In the genomic region with DNA sequence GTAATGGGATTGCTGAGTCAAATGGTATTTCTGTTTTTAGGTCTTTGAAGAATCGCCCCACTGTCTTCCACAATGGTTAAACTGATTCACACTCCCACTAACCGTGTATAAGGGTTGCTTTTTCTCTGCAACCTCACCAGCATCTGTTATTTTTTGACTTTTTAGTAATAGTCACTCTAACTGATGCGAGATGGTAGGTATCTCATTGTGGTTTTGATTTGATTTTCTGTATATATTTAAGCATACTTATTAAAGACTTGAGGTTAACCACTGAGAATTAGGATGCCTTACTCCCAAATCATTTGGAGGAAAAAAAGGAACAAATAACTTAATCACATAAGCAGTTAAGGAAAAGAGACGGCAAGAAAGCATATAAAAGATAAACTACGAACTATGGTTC, we compare ENCODE assay signal across 24 cellular contexts.
DNase-seq lines count a peak whose midpoint lies in the region; ATAC-seq, FAIRE-seq and TF ChIP-seq lines count a peak whose summit lies in the region.
"Had no signal": no experiment of that assay in that cellular context is flagged by ENCODE, and none has a peak within 500 bp of the region (broad histone marks: within the 10 kb centered on the region; RNA-seq: fewer than 3 reads in every experiment).

No MANE protein-coding gene starts in this region.

- no peak overlapping the region for H3K4me2 ChIP-seq in A549
- H3K4me2 ChIP-seq: PC-9 had no signal

- H3K4me3 ChIP-seq in A549 (no peak overlapping the region), fibroblast of villous mesenchyme (ENCODE audit: low read depth, low read length) (no peak overlapping the region)
- H3K4me3 ChIP-seq: MG63, PC-9, SJSA1 had no signal

- H3K27ac ChIP-seq in A549, result no peak overlapping the region
- H3K27ac ChIP-seq: C4-2B, PC-9, SJSA1 had no signal

- H3K4me3 Mint-ChIP-seq in activated T-helper 17 cell treated with anti-CD3 and anti-CD28 coated beads, Interleukin-2, amount 50 U/mL, for 72 hours, result no peak overlapping the region
- H3K4me3 Mint-ChIP-seq: B cell; CD8-positive, alpha-beta T cell had no signal

- H3K27me3 Mint-ChIP-seq in activated T-helper 17 cell treated with anti-CD3 and anti-CD28 coated beads, Interleukin-2, amount 50 U/mL, for 72 hours, result peaks cover 6% of the 10 kb centered on the region
- H3K27me3 Mint-ChIP-seq: B cell had no signal

- FAIRE-seq in A549 (lab: Jason Lieb, UNC), result peak; percentile 32
- FAIRE-seq: GM12892, GM19239 had no signal

- no peaks in the 10 kb centered on the region for H3K36me3 Mint-ChIP-seq in activated T-helper 17 cell treated with anti-CD3 and anti-CD28 coated beads, Interleukin-2, amount 50 U/mL, for 72 hours (ENCODE audit: low read depth)
- H3K36me3 Mint-ChIP-seq: CD8-positive, alpha-beta T cell had no signal

- no peak for TF ChIP-seq EP300 in A549 (IDR thresholded peaks at IDR 0.05)

- TF ChIP-seq RAD21 in A549 (conservative IDR thresholded peaks at IDR 0.05 in 1 of 2, IDR thresholded peaks at IDR 0.05 in 1 of 2), result no peak

- no peak overlapping the region for H3K27ac Mint-ChIP-seq in activated T-helper 17 cell treated with anti-CD3 and anti-CD28 coated beads, Interleukin-2, amount 50 U/mL, for 72 hours
- H3K27ac Mint-ChIP-seq: B cell; CD8-positive, alpha-beta T cell had no signal

- no peaks in the 10 kb centered on the region for H3K4me1 ChIP-seq in A549
- H3K4me1 ChIP-seq: Caco-2 had no signal

- TF ChIP-seq CTCF in A549 (IDR thresholded peaks at IDR 0.05) (no peak), fibroblast of villous mesenchyme (IDR thresholded peaks at IDR 0.05; ENCODE audit: insufficient read depth, low read depth, low read length) (no peak)

- CTCF ChIA-PET in A549 (lab: Yijun Ruan, JAX), result no interaction called here

- H3K4me1 Mint-ChIP-seq in activated T-helper 17 cell treated with anti-CD3 and anti-CD28 coated beads, Interleukin-2, amount 50 U/mL, for 72 hours, result peaks cover 8% of the 10 kb centered on the region
- H3K4me1 Mint-ChIP-seq: B cell had no signal

- DNase-seq in A549 (ENCODE audit: low read depth in 1 of 2, low spot score in 1 of 2) (no peak), EH (ENCODE audit: low read depth) (peak; percentile 25), fibroblast of villous mesenchyme (ENCODE audit: low read depth) (peak; percentile 67), T-helper 2 cell (no peak)
- DNase-seq in stimulated activated CD4-positive, alpha-beta T cell treated with anti-CD3 and anti-CD28 coated beads, Interleukin-15, amount 100 ng/mL, for 24 hours, result no peak
- DNase-seq: Caco-2; CD8-positive, alpha-beta T cell; DMS79; Karpas-422; MG63; NCI-H2029; NCI-H446 treated with DMSO at 0.1 percent for 48 hours; NCI-H526; NCI-H82; PC-9 had no signal

- peaks cover 5% of the 10 kb centered on the region for H3K9me3 Mint-ChIP-seq in activated T-helper 17 cell treated with anti-CD3 and anti-CD28 coated beads, Interleukin-2, amount 50 U/mL, for 72 hours
- H3K9me3 Mint-ChIP-seq: CD8-positive, alpha-beta T cell had no signal

- POLR2A ChIA-PET in A549 (lab: Yijun Ruan, JAX), result no interaction called here

- no peak for ATAC-seq in A549
- peak; percentile 25 for ATAC-seq in activated T-helper 17 cell treated with anti-CD3 and anti-CD28 coated beads, Interleukin-2, amount 50 U/mL, for 72 hours (replicated peaks)
- no peak for ATAC-seq in GM21381 (IDR thresholded peaks at IDR 0.05; ENCODE audit: unreplicated experiment)
- no peak for ATAC-seq in GM18520 (IDR thresholded peaks at IDR 0.05; ENCODE audit: unreplicated experiment)
- ATAC-seq: CD8-positive, alpha-beta T cell; Right ventricle myocardium inferior had no signal

- H3K9me3 ChIP-seq in A549, result no peaks in the 10 kb centered on the region
- H3K9me3 ChIP-seq: Caco-2, MG63, SJSA1 had no signal

- WGBS in A549 (ENCODE audit: missing lambda C conversion rate), result 70% methylated on average over 5 of the region's 5 CpGs

- TF ChIP-seq POLR2A in A549 (IDR thresholded peaks at IDR 0.05; ENCODE audit: low read length), result no peak

TF ChIP-seq in A549, 52 proteins besides CTCF, POLR2A, EP300 and RAD21:
- no peak for TF ChIP-seq ZFP36 (IDR thresholded peaks at IDR 0.05; ENCODE audit: borderline replicate concordance, partially characterized antibody)
- TF ChIP-seq, protein P1, sequence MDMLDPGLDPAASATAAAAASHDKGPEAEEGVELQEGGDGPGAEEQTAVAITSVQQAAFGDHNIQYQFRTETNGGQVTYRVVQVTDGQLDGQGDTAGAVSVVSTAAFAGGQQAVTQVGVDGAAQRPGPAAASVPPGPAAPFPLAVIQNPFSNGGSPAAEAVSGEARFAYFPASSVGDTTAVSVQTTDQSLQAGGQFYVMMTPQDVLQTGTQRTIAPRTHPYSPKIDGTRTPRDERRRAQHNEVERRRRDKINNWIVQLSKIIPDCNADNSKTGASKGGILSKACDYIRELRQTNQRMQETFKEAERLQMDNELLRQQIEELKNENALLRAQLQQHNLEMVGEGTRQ (IDR thresholded peaks at IDR 0.05), result no peak
- no peak for TF ChIP-seq JUN (IDR thresholded peaks at IDR 0.05)
- TF ChIP-seq MYC (IDR thresholded peaks at IDR 0.05; ENCODE audit: borderline replicate concordance, low read length), result no peak
- no peak for TF ChIP-seq POLR2AphosphoS2 (conservative IDR thresholded peaks at IDR 0.05; ENCODE audit: low read length)
- TF ChIP-seq KDM1A (IDR thresholded peaks at IDR 0.05; ENCODE audit: low read depth), result no peak
- TF ChIP-seq, protein P2, sequence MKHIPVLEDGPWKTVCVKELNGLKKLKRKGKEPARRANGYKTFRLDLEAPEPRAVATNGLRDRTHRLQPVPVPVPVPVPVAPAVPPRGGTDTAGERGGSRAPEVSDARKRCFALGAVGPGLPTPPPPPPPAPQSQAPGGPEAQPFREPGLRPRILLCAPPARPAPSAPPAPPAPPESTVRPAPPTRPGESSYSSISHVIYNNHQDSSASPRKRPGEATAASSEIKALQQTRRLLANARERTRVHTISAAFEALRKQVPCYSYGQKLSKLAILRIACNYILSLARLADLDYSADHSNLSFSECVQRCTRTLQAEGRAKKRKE (CRISPR knock-in tag; IDR thresholded peaks at IDR 0.05; ENCODE audit: low read depth), result no peak

Comparison
In these comparisons a context has a peak if more than half of its experiments do, and no peak if none do; other contexts are left out.
1. DNase-seq: peak in EH (single experiment) and fibroblast of villous mesenchyme (single experiment); none in A549 (0 of 2), stimulated activated CD4-positive, alpha-beta T cell treated with anti-CD3 and anti-CD28 coated beads, Interleukin-15, amount 100 ng/mL, for 24 hours (single experiment) and T-helper 2 cell (0 of 5).